ENCODE assay signal across 26 cellular contexts in the genomic region with DNA sequence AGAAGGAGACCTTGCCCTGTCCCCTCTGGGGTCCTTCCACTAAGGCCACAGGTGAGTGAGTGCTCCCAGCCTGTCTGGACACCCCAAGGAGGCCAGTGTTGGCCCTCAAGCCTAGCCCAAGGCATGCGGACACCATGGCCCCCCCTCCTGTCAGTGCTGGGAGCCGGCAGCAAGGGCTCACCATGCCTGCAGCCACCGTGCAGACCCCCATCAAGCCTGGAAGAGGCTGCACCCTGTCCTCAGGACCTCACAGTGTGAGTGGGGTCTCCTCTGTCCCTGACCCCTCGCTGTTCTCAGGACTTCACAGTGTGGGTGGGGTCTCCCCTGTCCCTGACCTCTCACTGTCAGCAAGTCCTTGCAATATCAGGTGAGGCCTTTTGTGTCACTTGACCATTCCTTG. TPM values are rescaled to one million over a fixed set of nuclear protein-coding genes. Genes with fewer than 3 reads are reported as not detected.
"Had no signal": no experiment of that assay in that cellular context is flagged by ENCODE, and none has a peak within 500 bp of the region (broad histone marks: within the 10 kb centered on the region; RNA-seq: fewer than 3 reads in every experiment).

No MANE protein-coding gene starts in this region.

- H3K27ac Mint-ChIP-seq: activated naive CD4-positive, alpha-beta T cell treated with anti-CD3 and anti-CD28 coated beads, Interleukin-2, amount 10 ng/mL, durations not matched to agents 7 days and 5 days; activated naive CD8-positive, alpha-beta T cell treated with anti-CD3 and anti-CD28 coated beads, Interleukin-2, amount 50 U/mL, for 24 hours; activated T-helper 2 cell treated with anti-CD3 and anti-CD28 coated beads, Interferon-gamma antibody, Interleukin-2, Interleukin-4, amounts not matched to agents 10 μg/mL and 5 μg/mL and 100 μg/mL, durations not matched to agents 14 hours and 24 hours and 36 hours; brain had no signal

- H3K27me3 Mint-ChIP-seq: brain; central memory CD8-positive, alpha-beta T cell; memory B cell; naive B cell had no signal

- H3K9me3 ChIP-seq: gastroesophageal sphincter, heart left ventricle, mucosa of descending colon, pancreas, sigmoid colon, upper lobe of right lung had no signal

- H3K4me3 Mint-ChIP-seq: activated naive CD4-positive, alpha-beta T cell treated with anti-CD3 and anti-CD28 coated beads, Interleukin-2, amount 10 ng/mL, durations not matched to agents 7 days and 5 days; activated naive CD8-positive, alpha-beta T cell treated with anti-CD3 and anti-CD28 coated beads, Interleukin-2, amount 50 U/mL, for 24 hours; central memory CD8-positive, alpha-beta T cell; memory B cell; naive B cell had no signal

- FAIRE-seq: pancreas had no signal

- H3K27me3 ChIP-seq: gastroesophageal sphincter, pancreas, sigmoid colon, upper lobe of right lung had no signal

- DNase-seq: activated CD4-positive, alpha-beta T cell treated with anti-CD3 and anti-CD28 coated beads, Interleukin-2, amount 50 U/mL, for 4 hours; activated naive CD4-positive, alpha-beta T cell treated with anti-CD3 and anti-CD28 coated beads, Interleukin-2, amount 10 ng/mL, durations not matched to agents 7 days and 5 days; activated naive CD8-positive, alpha-beta T cell treated with anti-CD3 and anti-CD28 coated beads, Interleukin-2, amount 50 U/mL, for 24 hours; activated T-cell treated with anti-CD3 and anti-CD28 coated beads, Interleukin-2, amount 50 U/mL, for 1 hour; anterior cingulate cortex; cortex of kidney; effector CD4-positive, alpha-beta T cell; mucosa of descending colon; naive B cell; pancreas; stimulated activated naive CD4-positive, alpha-beta T cell treated with Interleukin-2 at 50 U/mL for 16 hours; upper lobe of right lung; WERI-Rb-1 had no signal

- H3K36me3 ChIP-seq: pancreas, WERI-Rb-1 had no signal

- H3K36me3 Mint-ChIP-seq: naive B cell had no signal

- H3K4me3 ChIP-seq: gastroesophageal sphincter, heart left ventricle, mucosa of descending colon, pancreas, sigmoid colon, SK-N-MC, upper lobe of right lung had no signal

- H3K9me3 Mint-ChIP-seq: activated naive CD4-positive, alpha-beta T cell treated with anti-CD3 and anti-CD28 coated beads, Interleukin-2, amount 10 ng/mL, durations not matched to agents 7 days and 5 days; activated naive CD8-positive, alpha-beta T cell treated with anti-CD3 and anti-CD28 coated beads, Interleukin-2, amount 50 U/mL, for 24 hours; activated T-helper 2 cell treated with anti-CD3 and anti-CD28 coated beads, Interferon-gamma antibody, Interleukin-2, Interleukin-4, amounts not matched to agents 10 μg/mL and 5 μg/mL and 100 μg/mL, durations not matched to agents 14 hours and 24 hours and 36 hours; brain; central memory CD8-positive, alpha-beta T cell; memory B cell had no signal

- ATAC-seq: activated naive CD8-positive, alpha-beta T cell treated with anti-CD3 and anti-CD28 coated beads, Interleukin-2, amount 50 U/mL, for 24 hours; esophagus mucosa; gastroesophageal sphincter; heart left ventricle; mucosa of descending colon; pancreas; upper lobe of right lung had no signal

- H3K27ac ChIP-seq: gastroesophageal sphincter, heart left ventricle, pancreas, sigmoid colon, SK-N-MC, upper lobe of right lung, WERI-Rb-1 had no signal

RNA-seq across cellular contexts. Expression of a gene that starts 33.2 kb away (rescaled TPM):
- total RNA-seq: activated T-helper 2 cell treated with anti-CD3 and anti-CD28 coated beads, Interferon-gamma antibody, Interleukin-2, Interleukin-4, amounts not matched to agents 10 μg/mL and 5 μg/mL and 100 μg/mL, durations not matched to agents 14 hours and 24 hours and 36 hours; esophagus mucosa; gastroesophageal sphincter; heart left ventricle; kidney epithelial cell; liver; mucosa of descending colon; pancreas; sigmoid colon; T-helper 2 cell treated with Interferon-gamma antibody and Interleukin-4, amounts not matched to agents 100 ng/mL and 5 ng/mL, for 36 hours; temporal lobe; upper lobe of right lung had no signal
- polyA plus RNA-seq: heart left ventricle, liver, pancreas, sigmoid colon had no signal
